10 cellular contexts compared by ENCODE assay signal in the genomic region with DNA sequence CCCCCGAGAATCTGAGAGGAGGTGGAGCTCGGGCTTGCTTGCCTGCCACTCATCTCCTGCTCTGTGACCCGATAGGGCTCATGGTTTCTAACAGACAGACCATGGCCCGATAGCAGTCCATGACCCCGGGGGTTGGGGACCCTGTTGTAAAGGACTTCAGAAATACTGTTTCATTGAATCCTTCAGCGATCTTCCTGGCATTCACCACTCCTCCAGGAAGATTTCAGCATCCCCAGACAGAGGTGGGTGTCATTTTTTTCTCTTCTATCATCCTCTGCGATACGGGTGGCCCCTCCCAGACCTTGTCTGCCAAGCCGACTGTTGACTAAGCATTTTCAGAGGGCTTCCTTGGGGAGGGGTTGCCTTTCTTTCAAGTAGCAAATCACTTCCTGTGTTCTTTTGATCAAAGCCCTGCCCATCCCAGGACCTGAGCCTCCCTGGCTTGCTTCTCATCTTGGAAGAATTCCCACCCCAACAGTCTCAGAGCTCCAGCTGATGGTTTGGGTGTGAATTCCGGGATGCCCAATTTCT. TPM values are rescaled to one million over a fixed set of nuclear protein-coding genes. Genes with fewer than 3 reads are reported as not detected.
DNase-seq lines count a peak whose midpoint lies in the region; TF ChIP-seq lines count a peak whose summit lies in the region.
"Had no signal": no experiment of that assay in that cellular context is flagged by ENCODE, and none has a peak within 500 bp of the region (broad histone marks: within the 10 kb centered on the region; RNA-seq: fewer than 3 reads in every experiment).

No MANE protein-coding gene starts in this region.

- H3K27ac Mint-ChIP-seq in mesothelial cell of epicardium: no peak overlapping the region

- H3K27me3 ChIP-seq in A673 (replicated peaks; ENCODE audit: insufficient read depth, low read depth, low read length, poor library complexity): no peaks in the 10 kb centered on the region
- H3K27me3 ChIP-seq in ascending aorta: no peaks in the 10 kb centered on the region

- H3K4me1 ChIP-seq in A673 (ENCODE audit: insufficient read depth, low read length, poor library complexity, severe bottlenecking) (peaks cover 14% of the 10 kb centered on the region), ascending aorta (no peaks in the 10 kb centered on the region)

- no peak for TF ChIP-seq CTCF in A673 (conservative IDR thresholded peaks at IDR 0.05; ENCODE audit: low read depth, low read length)
- TF ChIP-seq CTCF in ascending aorta (IDR thresholded peaks at IDR 0.05): no peak
- TF ChIP-seq CTCF in mesothelial cell of epicardium (IDR thresholded peaks at IDR 0.05; ENCODE audit: unreplicated experiment): no peak

- H3K36me3 Mint-ChIP-seq in mesothelial cell of epicardium: no peaks in the 10 kb centered on the region

- peaks cover 29% of the 10 kb centered on the region for H3K27me3 Mint-ChIP-seq in mesothelial cell of epicardium (ENCODE audit: low read depth)

- intact Hi-C loops in A673 (cut with micrococcal nuclease; ENCODE audit: unreplicated experiment) (no loop called here), ascending aorta (cut with DNase I) (no loop called here)

- DNase-seq in A673 (ENCODE audit: low spot score) (peak; percentile 43), LHCN-M2 (ENCODE audit: low read depth) (peak; percentile 13), iris pigment epithelial cell (ENCODE audit: low read depth) (peak; percentile 56), ascending aorta (ENCODE audit: low spot score in 2 of 2) (no peak), NCI-H524 (lab: John Stamatoyannopoulos, UW) (no peak), cerebellum (ENCODE audit: low spot score) (no peak), mesothelial cell of epicardium (ENCODE audit: low spot score in 2 of 2, unreplicated experiment in 2 of 2) (no peak)
- DNase-seq in activated T-cell treated with anti-CD3 and anti-CD28 coated beads, Interleukin-2, amount 50 U/mL, for 48 hours: peak; percentile 55 to 61
- DNase-seq: NCI-H2171 had no signal

- H3K9me3 Mint-ChIP-seq in mesothelial cell of epicardium: no peaks in the 10 kb centered on the region

- H3K27ac ChIP-seq in A673 (ENCODE audit: low read depth, low read length, poor library complexity, severe bottlenecking): no peak overlapping the region
- no peak overlapping the region for H3K27ac ChIP-seq in ascending aorta
- H3K27ac ChIP-seq: epithelial cell of prostate had no signal

- peaks cover 5% of the 10 kb centered on the region for H3K4me1 Mint-ChIP-seq in mesothelial cell of epicardium

- H3K4me3 ChIP-seq in A673 (ENCODE audit: low read depth, low read length, poor library complexity, severe bottlenecking): no peak overlapping the region
- H3K4me3 ChIP-seq in ascending aorta: peak overlapping the region in 1 of 2 donors; percentile 49

- CTCF ChIA-PET in A673 (lab: Charles Lee): no interaction called here

- H3K36me3 ChIP-seq in A673 (ENCODE audit: insufficient read depth, low read length, poor library complexity, severe bottlenecking): no peaks in the 10 kb centered on the region
- no peaks in the 10 kb centered on the region for H3K36me3 ChIP-seq in ascending aorta

- no peaks in the 10 kb centered on the region for H3K9me3 ChIP-seq in A673 (ENCODE audit: low read depth, low read length, poor library complexity, severe bottlenecking)
- H3K9me3 ChIP-seq in ascending aorta: no peaks in the 10 kb centered on the region

- POLR2A ChIA-PET in A673 (lab: Charles Lee; ENCODE audit: low non-redundant PET): interaction anchor here (0.6 kb wide), 1 partner anchor 11 kb away, joined by 14 read pairs; no protein-coding TSS in a partner anchor

- no TSS peak for BruUV-seq in A673 (replicated peaks; lab: Mats Ljungman, UMichigan)

- H3K4me3 Mint-ChIP-seq in mesothelial cell of epicardium: no peak overlapping the region

RNA-seq across cellular contexts. Expression of gene MYO1F, which starts 1.7 kb away (rescaled TPM):
- total RNA-seq in A673 (2021) (0.26 and 0.37 TPM in 2 replicates), LHCN-M2 (2014; rRNA removed) (0.11 and 0.13 TPM in 2 replicates), ascending aorta (5.0 TPM), cerebellum (2.7 TPM), mesothelial cell of epicardium (0.35 to 0.69 TPM (median 0.47 TPM) in 3 replicates)
- 0.84 TPM for polyA plus RNA-seq in LHCN-M2 (2012)

RNA-seq across cellular contexts. Expression of gene ADAMTS10, which starts 35.0 kb away (rescaled TPM):
- total RNA-seq in A673 (2021) (29.5 and 40.5 TPM in 2 replicates), LHCN-M2 (2014; rRNA removed) (0.06 and 0.46 TPM in 2 replicates), ascending aorta (184 TPM), cerebellum (48.8 TPM), mesothelial cell of epicardium (176 to 182 TPM (median 179 TPM) in 3 replicates)
- 0.23 TPM for polyA plus RNA-seq in LHCN-M2 (2012)

RNA-seq across cellular contexts. Expression of gene NFILZ, which starts 54.9 kb away (rescaled TPM):
- total RNA-seq in A673 (2021) (not detected in 2 replicates), LHCN-M2 (2014; rRNA removed) (not detected in 2 replicates), ascending aorta (not detected), cerebellum (not detected), mesothelial cell of epicardium (not detected in 3 replicates)
- not detected for polyA plus RNA-seq in LHCN-M2 (2012)

Comparison
In these comparisons a context has a peak if more than half of its experiments do, and no peak if none do; other contexts are left out.
1. DNase-seq: peak in A673 (single experiment), LHCN-M2 (single experiment), activated T-cell treated with anti-CD3 and anti-CD28 coated beads, Interleukin-2, amount 50 U/mL, for 48 hours (2 of 2) and iris pigment epithelial cell (single experiment); none in ascending aorta (0 of 2), NCI-H524 (0 of 2), cerebellum (single experiment) and mesothelial cell of epicardium (0 of 2).
2. RNA of gene ADAMTS10, which starts 35.0 kb away (total RNA-seq): 184 TPM in ascending aorta (single experiment), 176 to 182 TPM in mesothelial cell of epicardium, 48.8 TPM in cerebellum (single experiment) and 29.5 to 40.5 TPM in A673; 0.06 to 0.46 TPM in LHCN-M2; every median in the first group is over 10 times any median in the second.